16 cellular contexts compared by ENCODE assay signal in the genomic region with DNA sequence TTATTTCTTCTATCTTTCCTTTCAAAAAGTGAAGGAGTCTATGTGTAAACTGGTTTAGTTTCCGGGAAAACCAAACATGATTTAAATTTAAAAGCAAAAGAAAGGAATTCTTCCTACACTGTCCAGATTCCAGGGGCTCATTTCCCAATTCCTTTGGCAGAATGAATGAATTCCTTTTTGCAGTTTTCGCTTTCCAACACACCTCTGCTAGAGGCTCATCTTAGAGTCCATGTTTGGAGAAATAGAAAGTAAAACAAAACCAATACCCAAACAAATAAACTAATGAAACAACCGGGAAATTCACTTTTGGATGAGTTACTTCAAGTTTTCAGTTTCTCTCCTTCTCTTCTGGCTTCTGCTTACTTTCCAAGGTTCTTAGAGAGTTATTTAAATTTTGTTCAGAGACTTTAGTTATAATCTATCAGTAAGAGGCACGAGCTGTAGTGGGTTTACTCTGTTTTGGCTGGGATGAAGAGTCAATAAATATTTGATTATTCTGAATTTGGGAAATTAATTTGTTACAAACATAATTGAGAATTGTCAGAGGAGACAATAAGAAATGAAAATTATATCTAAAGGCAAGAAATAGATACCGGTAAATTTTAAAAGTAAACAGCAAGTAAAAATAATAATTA.
DNase-seq lines count a peak whose midpoint lies in the region; ATAC-seq and TF ChIP-seq lines count a peak whose summit lies in the region.
"Had no signal": no experiment of that assay in that cellular context is flagged by ENCODE, and none has a peak within 500 bp of the region (broad histone marks: within the 10 kb centered on the region; RNA-seq: fewer than 3 reads in every experiment).

No MANE protein-coding gene starts in this region.

- TF ChIP-seq POLR2A in IMR-90 (IDR thresholded peaks at IDR 0.05; ENCODE audit: low read depth, low read length) (no peak), stomach (IDR thresholded peaks at IDR 0.05) (no peak)

- no peak overlapping the region for H3K18ac ChIP-seq in IMR-90 (ENCODE audit: low read depth, low read length)

- no peak overlapping the region for H2AK9ac ChIP-seq in IMR-90 (replicated peaks; ENCODE audit: low read depth, low read length, poor library complexity)

- H3K36me3 ChIP-seq in IMR-90 (ENCODE audit: control insufficient read depth, insufficient read depth, low read length) (no peaks in the 10 kb centered on the region), hepatocyte (replicated peaks; ENCODE audit: insufficient read depth, low read depth) (no peaks in the 10 kb centered on the region), stomach (no peaks in the 10 kb centered on the region)
- H3K36me3 ChIP-seq: BLaER1 treated with 17β-estradiol and CSF1 and Interleukin-3, amounts not matched to agents 10 nM and 100 nM had no signal

- no peak overlapping the region for H4K91ac ChIP-seq in IMR-90 (ENCODE audit: insufficient read depth, low read depth, low read length)

- peak overlapping the region; percentile 26; the same call in 1 of the 2 replicates for H3K4me3 ChIP-seq in IMR-90 (ENCODE audit: insufficient read depth, low read depth, low read length)
- no peak overlapping the region for H3K4me3 ChIP-seq in hepatocyte
- no peak overlapping the region for H3K4me3 ChIP-seq in stomach
- H3K4me3 ChIP-seq: BLaER1 treated with 17β-estradiol and CSF1 and Interleukin-3, amounts not matched to agents 10 nM and 100 nM; K562 had no signal

- no CpG with 5 or more reads among the region's 5 CpGs for WGBS in IMR-90 (ENCODE audit: extremely low coverage in 2 of 2, insufficient read length in 1 of 2), 2 experiments
- WGBS in hepatocyte (ENCODE audit: low lambda C conversion rate, missing lambda C conversion rate): 82% methylated on average over 5 of the region's 5 CpGs
- WGBS in stomach, 5 donors: 66 to 74% (median 67%) methylated on average over 5 of the region's 5 CpGs

- in situ Hi-C loops in Caki2 (cut with HindIII; ENCODE audit: low pct_unique_long_range_greater_than_20kb, low sequenced_read_pairs): no loop called here
- in situ Hi-C loops in IMR-90 (cut with MboI; ENCODE audit: low sequenced_read_pairs): no loop called here
- in situ Hi-C loops in KBM-7 (cut with MboI; ENCODE audit: low pct_unique_long_range_greater_than_20kb, low sequenced_read_pairs): no loop called here

- dilution Hi-C loops in IMR-90 (cut with HindIII; ENCODE audit: low sequenced_read_pairs, unreplicated experiment): no loop called here

- no peak overlapping the region for H4K5ac ChIP-seq in IMR-90 (ENCODE audit: low read depth, low read length)

- no peak overlapping the region for H2BK5ac ChIP-seq in IMR-90 (ENCODE audit: low read depth, low read length, poor library complexity, severe bottlenecking)

- peak; percentile 28 for DNase-seq in Caki2 (ENCODE audit: low read depth)
- no peak for DNase-seq in IMR-90
- peak; percentile 8 for DNase-seq in SW480 (ENCODE audit: low spot score)
- no peak for DNase-seq in hepatocyte (ENCODE audit: low spot score)
- no peak for DNase-seq in kidney tubule cell (ENCODE audit: low spot score)
- DNase-seq in stomach: no peak
- DNase-seq in SHP77 (lab: John Stamatoyannopoulos, UW): no peak
- DNase-seq in KBM-7: no peak
- DNase-seq: activated naive CD8-positive, alpha-beta T cell treated with anti-CD3 and anti-CD28 coated beads, Interleukin-2, amount 10 ng/mL, durations not matched to agents 7 days and 5 days; activated T-cell treated with anti-CD3 and anti-CD28 coated beads for 4 hours; cortex of kidney; stimulated activated CD4-positive, alpha-beta T cell treated with anti-CD3 and anti-CD28 coated beads, Interleukin-4, amount 100 ng/mL, for 24 hours had no signal

- H3K4me2 ChIP-seq in IMR-90 (ENCODE audit: low read depth, low read length): peak overlapping the region; percentile 50; the same call in 1 of the 2 replicates
- H3K4me2 ChIP-seq in hepatocyte: no peak overlapping the region

- no peak for TF ChIP-seq EP300 in stomach (IDR thresholded peaks at IDR 0.05)

- no peak overlapping the region for H2AFZ ChIP-seq in IMR-90 (replicated peaks; ENCODE audit: low read length, poor library complexity)
- H2AFZ ChIP-seq in hepatocyte: peak overlapping the region; percentile 4

- CTCF ChIA-PET in IMR-90 (lab: Yijun Ruan, JAX): no interaction called here

- H3K79me1 ChIP-seq in IMR-90 (ENCODE audit: low read depth in 1 of 2, low read length in 2 of 2): no peaks in the 10 kb centered on the region

- no peak overlapping the region for H2BK15ac ChIP-seq in IMR-90 (ENCODE audit: low read depth, low read length)

- no peaks in the 10 kb centered on the region for H3K79me2 ChIP-seq in hepatocyte

- H3K23ac ChIP-seq in IMR-90 (ENCODE audit: low read depth, low read length): no peak overlapping the region

- no peak overlapping the region for H4K8ac ChIP-seq in IMR-90 (ENCODE audit: low read depth in 2 of 2, low read length in 2 of 2)

- no peak for TF ChIP-seq RAD21 in IMR-90 (IDR thresholded peaks at IDR 0.05; ENCODE audit: low read length)

- H3K4me1 ChIP-seq in IMR-90 (ENCODE audit: control insufficient read depth, insufficient read depth, low read length): no peaks in the 10 kb centered on the region
- H3K4me1 ChIP-seq in hepatocyte (ENCODE audit: insufficient read depth): no peaks in the 10 kb centered on the region
- H3K4me1 ChIP-seq in stomach: no peaks in the 10 kb centered on the region

- no peak overlapping the region for H2AK5ac ChIP-seq in IMR-90 (ENCODE audit: low read depth, low read length)

- H3K9ac ChIP-seq in IMR-90 (ENCODE audit: low read depth, low read length): no peak overlapping the region
- H3K9ac ChIP-seq: BLaER1 treated with 17β-estradiol and CSF1 and Interleukin-3, amounts not matched to agents 10 nM and 100 nM had no signal

- intact Hi-C loops in IMR-90 (cut with micrococcal nuclease) (loop anchor here (5.0 kb wide), 1 partner anchor 176 kb away; no protein-coding TSS in a partner anchor), stomach (cut with DNase I; ENCODE audit: low total_unique reads) (no loop called here)

- no peak overlapping the region for H3K14ac ChIP-seq in IMR-90 (replicated peaks; ENCODE audit: low read depth, low read length)

- H3K9me3 ChIP-seq in IMR-90 (ENCODE audit: control insufficient read depth, insufficient read depth, low read length) (no peaks in the 10 kb centered on the region), hepatocyte (ENCODE audit: low read depth) (no peaks in the 10 kb centered on the region), stomach (peaks cover 0 to 4% (median 0%) of the 10 kb centered on the region in 4 donors)
- H3K9me3 ChIP-seq: BLaER1 treated with 17β-estradiol and CSF1 and Interleukin-3, amounts not matched to agents 10 nM and 100 nM had no signal

- H3K9me1 ChIP-seq in IMR-90 (ENCODE audit: insufficient read depth, low read length): no peaks in the 10 kb centered on the region

- no TSS peak for BruUV-seq in IMR-90 (replicated peaks; lab: Mats Ljungman, UMichigan)

- no peak; the same call in 1 of the 2 replicates for ATAC-seq in IMR-90 (ENCODE audit: low read depth)
- ATAC-seq: K562, Right ventricle myocardium inferior, WTC11 had no signal

- H3K9me2 ChIP-seq in hepatocyte (replicated peaks; ENCODE audit: insufficient read depth): no peaks in the 10 kb centered on the region

- no peak overlapping the region for H3K56ac ChIP-seq in IMR-90 (ENCODE audit: extremely low read depth, insufficient read depth, low read length)

- H4K20me1 ChIP-seq in IMR-90 (ENCODE audit: insufficient read depth, low read length) (no peaks in the 10 kb centered on the region), hepatocyte (ENCODE audit: insufficient read depth, poor library complexity, severe bottlenecking) (no peaks in the 10 kb centered on the region)
- H4K20me1 ChIP-seq: BLaER1 treated with 17β-estradiol and CSF1 and Interleukin-3, amounts not matched to agents 10 nM and 100 nM had no signal

- H2BK20ac ChIP-seq in IMR-90 (ENCODE audit: low read depth, low read length): no peak overlapping the region

- H3K27ac ChIP-seq in IMR-90 (ENCODE audit: insufficient read depth, low read length): no peak overlapping the region
- no peak overlapping the region for H3K27ac ChIP-seq in hepatocyte
- no peak overlapping the region for H3K27ac ChIP-seq in stomach
- H3K27ac ChIP-seq: BLaER1 treated with 17β-estradiol and CSF1 and Interleukin-3, amounts not matched to agents 10 nM and 100 nM had no signal

- no peak overlapping the region for H3K4ac ChIP-seq in IMR-90 (ENCODE audit: low read depth, low read length)

- H2BK120ac ChIP-seq in IMR-90 (ENCODE audit: low read depth, low read length): no peak overlapping the region

- no peaks in the 10 kb centered on the region for H3K27me3 ChIP-seq in IMR-90 (ENCODE audit: control insufficient read depth, insufficient read depth, low read length)
- H3K27me3 ChIP-seq in hepatocyte: no peaks in the 10 kb centered on the region
- H3K27me3 ChIP-seq in stomach: no peaks in the 10 kb centered on the region
- H3K27me3 ChIP-seq: BLaER1 treated with 17β-estradiol and CSF1 and Interleukin-3, amounts not matched to agents 10 nM and 100 nM had no signal

- TF ChIP-seq CTCF in IMR-90 (conservative IDR thresholded peaks at IDR 0.05; ENCODE audit: low read depth, low read length): no peak
- no peak for TF ChIP-seq CTCF in hepatocyte (IDR thresholded peaks at IDR 0.05; ENCODE audit: poor library complexity)
- no peak for TF ChIP-seq CTCF in stomach (IDR thresholded peaks at IDR 0.05)

- POLR2A ChIA-PET in IMR-90 (lab: Charles Lee; ENCODE audit: unreplicated experiment): no interaction called here

TF ChIP-seq in IMR-90, 13 proteins besides CTCF, POLR2A, EP300 and RAD21 (continues in another document):
- TF ChIP-seq BHLHE40 (IDR thresholded peaks at IDR 0.05; ENCODE audit: low read depth, low read length) (no peak), CEBPB (IDR thresholded peaks at IDR 0.05; ENCODE audit: low read depth, low read length) (no peak), MXI1 (IDR thresholded peaks at IDR 0.05; ENCODE audit: borderline replicate concordance, low read depth, low read length) (no peak), CHD1 (IDR thresholded peaks at IDR 0.05; ENCODE audit: low read depth, low read length) (no peak), MAZ (IDR thresholded peaks at IDR 0.05; ENCODE audit: borderline replicate concordance, low read depth, low read length) (no peak), RCOR1 (IDR thresholded peaks at IDR 0.05; ENCODE audit: insufficient replicate concordance, low read length) (no peak), RFX5 (IDR thresholded peaks at IDR 0.05; ENCODE audit: low read depth, low read length) (no peak), MAFK (IDR thresholded peaks at IDR 0.05; ENCODE audit: low read depth, low read length) (no peak)
- TF ChIP-seq, protein P1, sequence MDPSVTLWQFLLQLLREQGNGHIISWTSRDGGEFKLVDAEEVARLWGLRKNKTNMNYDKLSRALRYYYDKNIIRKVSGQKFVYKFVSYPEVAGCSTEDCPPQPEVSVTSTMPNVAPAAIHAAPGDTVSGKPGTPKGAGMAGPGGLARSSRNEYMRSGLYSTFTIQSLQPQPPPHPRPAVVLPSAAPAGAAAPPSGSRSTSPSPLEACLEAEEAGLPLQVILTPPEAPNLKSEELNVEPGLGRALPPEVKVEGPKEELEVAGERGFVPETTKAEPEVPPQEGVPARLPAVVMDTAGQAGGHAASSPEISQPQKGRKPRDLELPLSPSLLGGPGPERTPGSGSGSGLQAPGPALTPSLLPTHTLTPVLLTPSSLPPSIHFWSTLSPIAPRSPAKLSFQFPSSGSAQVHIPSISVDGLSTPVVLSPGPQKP (IDR thresholded peaks at IDR 0.05; ENCODE audit: borderline replicate concordance, low read depth, low read length): no peak

Comparison
In these comparisons a context has a peak if more than half of its experiments do, and no peak if none do; other contexts are left out.
1. DNase-seq: peak in Caki2 (single experiment) and SW480 (single experiment); none in IMR-90 (single experiment), hepatocyte (single experiment), kidney tubule cell (single experiment), stomach (single experiment), SHP77 (0 of 2) and KBM-7 (single experiment).